9 cellular contexts compared by ENCODE assay signal in genomic region chrX:135295238-135295943, GRCh38. TPM values are rescaled to one million over a fixed set of nuclear protein-coding genes. Genes with fewer than 3 reads are reported as not detected.
DNase-seq lines count a peak whose midpoint lies in the region; ATAC-seq and TF ChIP-seq lines count a peak whose summit lies in the region.
"Had no signal": no experiment of that assay in that cellular context is flagged by ENCODE, and none has a peak within 500 bp of the region (broad histone marks: within the 10 kb centered on the region; RNA-seq: fewer than 3 reads in every experiment).

No MANE protein-coding gene starts in this region.

- DNase-seq in C1 segment of cervical spinal cord (lab: John Stamatoyannopoulos, UW) (peak in 11 of 14 donors; percentile 0 to 50 (median 17)), Kasumi-1 (lab: John Stamatoyannopoulos, UW) (peak; percentile 54 to 64), Right ventricle myocardium inferior (ENCODE audit: missing footprints) (peak; percentile 71), posterior vena cava (ENCODE audit: low spot score) (peak; percentile 70), upper lobe of right lung (peak; percentile 65), NCI-H524 (lab: John Stamatoyannopoulos, UW) (no peak)
- peak; percentile 45 for DNase-seq in activated T-helper 2 cell treated with anti-CD3 and anti-CD28 coated beads, Interferon-gamma antibody, Interleukin-2, Interleukin-4, amounts not matched to agents 10 μg/mL and 5 μg/mL and 100 μg/mL, durations not matched to agents 14 hours and 24 hours and 36 hours (ENCODE audit: low spot score)

- peaks cover 5% of the 10 kb centered on the region for H3K4me1 Mint-ChIP-seq in activated T-helper 2 cell treated with anti-CD3 and anti-CD28 coated beads, Interferon-gamma antibody, Interleukin-2, Interleukin-4, amounts not matched to agents 10 μg/mL and 5 μg/mL and 100 μg/mL, durations not matched to agents 14 hours and 24 hours and 36 hours (ENCODE audit: low read depth)

- H3K27me3 ChIP-seq in upper lobe of right lung: no peaks in the 10 kb centered on the region

- peaks cover 15% of the 10 kb centered on the region for H3K9me3 Mint-ChIP-seq in activated T-helper 2 cell treated with anti-CD3 and anti-CD28 coated beads, Interferon-gamma antibody, Interleukin-2, Interleukin-4, amounts not matched to agents 10 μg/mL and 5 μg/mL and 100 μg/mL, durations not matched to agents 14 hours and 24 hours and 36 hours

- H3K27me3 Mint-ChIP-seq in activated T-helper 2 cell treated with anti-CD3 and anti-CD28 coated beads, Interferon-gamma antibody, Interleukin-2, Interleukin-4, amounts not matched to agents 10 μg/mL and 5 μg/mL and 100 μg/mL, durations not matched to agents 14 hours and 24 hours and 36 hours (ENCODE audit: low read depth): no peaks in the 10 kb centered on the region

- peak; percentile 7 for TF ChIP-seq CTCF in upper lobe of right lung (IDR thresholded peaks at IDR 0.05)

- intact Hi-C loops in activated T-helper 2 cell treated with anti-CD3 and anti-CD28 coated beads, Interferon-gamma antibody, Interleukin-2, Interleukin-4, amounts not matched to agents 10 μg/mL and 5 μg/mL and 100 μg/mL, durations not matched to agents 14 hours and 24 hours and 36 hours (cut with micrococcal nuclease): loop anchor here (5.0 kb wide), 1 partner anchor 127 kb away; the partner anchor contains the start of gene SMIM10L2A
- intact Hi-C loops in Right ventricle myocardium inferior (cut with DNase I): no loop called here
- intact Hi-C loops in posterior vena cava (cut with DNase I): no loop called here
- intact Hi-C loops in upper lobe of right lung (cut with DNase I): no loop called here

- ATAC-seq in GM21360 (IDR thresholded peaks at IDR 0.05; ENCODE audit: unreplicated experiment) (peak; percentile 97), Right ventricle myocardium inferior (peak; percentile 46), upper lobe of right lung (peak; percentile 79)

- H3K4me3 ChIP-seq in upper lobe of right lung: peak overlapping the region; percentile 26

- no peaks in the 10 kb centered on the region for H3K4me1 ChIP-seq in upper lobe of right lung

- no peak overlapping the region for H3K27ac ChIP-seq in upper lobe of right lung

- peaks cover 27% of the 10 kb centered on the region for H3K36me3 Mint-ChIP-seq in activated T-helper 2 cell treated with anti-CD3 and anti-CD28 coated beads, Interferon-gamma antibody, Interleukin-2, Interleukin-4, amounts not matched to agents 10 μg/mL and 5 μg/mL and 100 μg/mL, durations not matched to agents 14 hours and 24 hours and 36 hours (ENCODE audit: low read depth)

- H3K36me3 ChIP-seq in upper lobe of right lung: no peaks in the 10 kb centered on the region

- peak overlapping the region; percentile 63 for H3K27ac Mint-ChIP-seq in activated T-helper 2 cell treated with anti-CD3 and anti-CD28 coated beads, Interferon-gamma antibody, Interleukin-2, Interleukin-4, amounts not matched to agents 10 μg/mL and 5 μg/mL and 100 μg/mL, durations not matched to agents 14 hours and 24 hours and 36 hours

- H3K4me3 Mint-ChIP-seq in activated T-helper 2 cell treated with anti-CD3 and anti-CD28 coated beads, Interferon-gamma antibody, Interleukin-2, Interleukin-4, amounts not matched to agents 10 μg/mL and 5 μg/mL and 100 μg/mL, durations not matched to agents 14 hours and 24 hours and 36 hours (ENCODE audit: low read depth): peak overlapping the region; percentile 83

- H3K9me3 ChIP-seq in upper lobe of right lung: no peaks in the 10 kb centered on the region

RNA-seq across cellular contexts. Expression of gene ETDC, which starts 13.9 kb away (rescaled TPM):
- total RNA-seq in activated T-helper 2 cell treated with anti-CD3 and anti-CD28 coated beads, Interferon-gamma antibody, Interleukin-2, Interleukin-4, amounts not matched to agents 10 μg/mL and 5 μg/mL and 100 μg/mL, durations not matched to agents 14 hours and 24 hours and 36 hours: not detected in 2 replicates
- not detected for total RNA-seq in Right ventricle myocardium inferior
- not detected for total RNA-seq in posterior vena cava
- not detected for total RNA-seq in upper lobe of right lung
- total RNA-seq: pulmonary artery endothelial cell had no signal

RNA-seq across cellular contexts. Expression of gene ETDA, which starts 43.5 kb away (rescaled TPM):
- total RNA-seq in activated T-helper 2 cell treated with anti-CD3 and anti-CD28 coated beads, Interferon-gamma antibody, Interleukin-2, Interleukin-4, amounts not matched to agents 10 μg/mL and 5 μg/mL and 100 μg/mL, durations not matched to agents 14 hours and 24 hours and 36 hours: not detected in 2 replicates
- not detected for total RNA-seq in Right ventricle myocardium inferior
- total RNA-seq in posterior vena cava: not detected
- not detected for total RNA-seq in upper lobe of right lung
- total RNA-seq: pulmonary artery endothelial cell had no signal

RNA-seq across cellular contexts. Expression of gene ZNF75D, which starts 48.5 kb away (rescaled TPM):
- 4.0 and 4.8 TPM in 2 replicates for total RNA-seq in activated T-helper 2 cell treated with anti-CD3 and anti-CD28 coated beads, Interferon-gamma antibody, Interleukin-2, Interleukin-4, amounts not matched to agents 10 μg/mL and 5 μg/mL and 100 μg/mL, durations not matched to agents 14 hours and 24 hours and 36 hours
- total RNA-seq in Right ventricle myocardium inferior (3.9 TPM), posterior vena cava (1 to 10 TPM; 7.4 to 7.7 TPM), upper lobe of right lung (10.5 TPM)

RNA-seq across cellular contexts. Expression of gene ZNF449, which starts 49.2 kb away (rescaled TPM):
- total RNA-seq in activated T-helper 2 cell treated with anti-CD3 and anti-CD28 coated beads, Interferon-gamma antibody, Interleukin-2, Interleukin-4, amounts not matched to agents 10 μg/mL and 5 μg/mL and 100 μg/mL, durations not matched to agents 14 hours and 24 hours and 36 hours: 0.62 and 1.0 TPM in 2 replicates
- total RNA-seq in Right ventricle myocardium inferior: 5.5 TPM
- 1 to 10 TPM; 7.9 to 9.2 TPM for total RNA-seq in posterior vena cava
- total RNA-seq in upper lobe of right lung: 4.7 TPM

Comparison
In these comparisons a context has a peak if more than half of its experiments do, and no peak if none do; other contexts are left out.
1. DNase-seq: peak in C1 segment of cervical spinal cord (11 of 14), Kasumi-1 (2 of 2), activated T-helper 2 cell treated with anti-CD3 and anti-CD28 coated beads, Interferon-gamma antibody, Interleukin-2, Interleukin-4, amounts not matched to agents 10 μg/mL and 5 μg/mL and 100 μg/mL, durations not matched to agents 14 hours and 24 hours and 36 hours (single experiment), Right ventricle myocardium inferior (single experiment), posterior vena cava (single experiment) and upper lobe of right lung (single experiment); none in NCI-H524 (0 of 2).
2. ATAC-seq: peak in every context shown above with its lines; median percentile 97 in GM21360; 79 in upper lobe of right lung; 46 in Right ventricle myocardium inferior.